ENCODE assay signal across 9 cellular contexts in the genomic region with DNA sequence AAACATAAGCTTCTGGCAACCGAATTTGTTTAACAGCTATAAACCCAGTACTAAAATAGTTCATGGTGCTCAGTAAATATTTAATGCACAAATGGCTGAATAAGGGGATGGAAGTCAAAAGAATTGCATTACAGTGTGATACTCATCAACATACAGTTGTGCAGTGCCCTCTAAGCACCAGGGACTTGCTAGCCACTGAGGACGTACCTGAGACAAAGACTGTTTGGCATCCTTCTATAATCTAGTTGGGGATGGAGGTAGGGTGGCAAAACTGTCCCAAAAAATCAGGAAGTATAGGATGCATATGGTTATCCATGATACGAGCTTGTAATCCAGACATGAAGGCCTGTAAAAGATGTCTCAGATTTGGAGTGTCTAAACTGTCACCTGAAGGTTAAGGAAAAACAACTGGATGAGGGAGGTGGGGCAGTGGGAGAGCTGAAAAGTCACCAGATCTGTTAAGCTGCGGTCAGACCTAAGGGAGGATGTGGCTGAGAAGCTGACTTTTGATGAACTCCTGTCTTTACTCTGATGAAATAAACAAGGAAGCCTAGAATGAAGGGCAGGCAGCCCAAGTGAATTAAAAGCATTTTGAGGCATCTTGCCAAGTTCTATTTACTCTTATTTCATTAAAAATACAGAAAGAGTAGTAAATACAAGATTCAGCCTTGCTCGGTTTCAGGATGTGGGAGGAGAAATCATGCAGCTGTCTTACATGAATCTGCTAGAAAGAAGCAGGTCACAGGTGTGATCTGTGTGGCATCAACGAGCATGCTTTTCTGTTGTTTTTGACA. TPM values are rescaled to one million over a fixed set of nuclear protein-coding genes. Genes with fewer than 3 reads are reported as not detected.
DNase-seq lines count a peak whose midpoint lies in the region; ATAC-seq and TF ChIP-seq lines count a peak whose summit lies in the region.
"Had no signal": no experiment of that assay in that cellular context is flagged by ENCODE, and none has a peak within 500 bp of the region (broad histone marks: within the 10 kb centered on the region; RNA-seq: fewer than 3 reads in every experiment).

No MANE protein-coding gene starts in this region.

- no peak overlapping the region for H2AK5ac ChIP-seq in mesenchymal stem cell (ENCODE audit: low read length, severe bottlenecking)

- H3K36me3 ChIP-seq in BLaER1 = peaks cover 20% of the 10 kb centered on the region
- H3K36me3 ChIP-seq in mesenchymal stem cell (ENCODE audit: control insufficient read depth in 1 of 2, insufficient read depth in 2 of 2, low read depth in 1 of 2, low read length in 2 of 2) = no peaks in the 10 kb centered on the region
- H3K36me3 ChIP-seq: thoracic aorta had no signal

- H4K8ac ChIP-seq in mesenchymal stem cell (ENCODE audit: low read length) = no peak overlapping the region

- H2AFZ ChIP-seq in mesenchymal stem cell (ENCODE audit: low read depth, low read length) = no peak overlapping the region

- peaks cover 23% of the 10 kb centered on the region for H3K4me1 Mint-ChIP-seq in activated T-helper 17 cell treated with anti-CD3 and anti-CD28 coated beads, Interleukin-2, amount 50 U/mL, for 72 hours
- no peaks in the 10 kb centered on the region for H3K4me1 Mint-ChIP-seq in glutamatergic neuron (ENCODE audit: low read depth, unreplicated experiment)

- no peaks in the 10 kb centered on the region for H3K9me3 Mint-ChIP-seq in activated T-helper 17 cell treated with anti-CD3 and anti-CD28 coated beads, Interleukin-2, amount 50 U/mL, for 72 hours
- no peaks in the 10 kb centered on the region for H3K9me3 Mint-ChIP-seq in glutamatergic neuron (ENCODE audit: unreplicated experiment)

- no peaks in the 10 kb centered on the region for H3K27me3 Mint-ChIP-seq in activated T-helper 17 cell treated with anti-CD3 and anti-CD28 coated beads, Interleukin-2, amount 50 U/mL, for 72 hours
- no peaks in the 10 kb centered on the region for H3K27me3 Mint-ChIP-seq in glutamatergic neuron (ENCODE audit: unreplicated experiment)

- H3K27ac Mint-ChIP-seq in activated T-helper 17 cell treated with anti-CD3 and anti-CD28 coated beads, Interleukin-2, amount 50 U/mL, for 72 hours = peak overlapping the region; percentile 19
- no peak overlapping the region for H3K27ac Mint-ChIP-seq in glutamatergic neuron (ENCODE audit: unreplicated experiment)

- peak; percentile 68 for ATAC-seq in GM19455 (IDR thresholded peaks at IDR 0.05; ENCODE audit: unreplicated experiment)
- peak; percentile 69 for ATAC-seq in HG03558 (IDR thresholded peaks at IDR 0.05; ENCODE audit: extremely low read depth, unreplicated experiment)
- peak; percentile 88 for ATAC-seq in activated T-helper 17 cell treated with anti-CD3 and anti-CD28 coated beads, Interleukin-2, amount 50 U/mL, for 72 hours (replicated peaks)

- no peak overlapping the region for H3K14ac ChIP-seq in mesenchymal stem cell (ENCODE audit: low read length in 2 of 2)

- no peaks in the 10 kb centered on the region for H3K79me1 ChIP-seq in mesenchymal stem cell (replicated peaks; ENCODE audit: low read length, poor library complexity, severe bottlenecking)

- H3K4ac ChIP-seq in mesenchymal stem cell (ENCODE audit: low read depth in 1 of 2, low read length in 2 of 2) = no peak overlapping the region

- peak overlapping the region; percentile 64 for H3K4me3 Mint-ChIP-seq in activated T-helper 17 cell treated with anti-CD3 and anti-CD28 coated beads, Interleukin-2, amount 50 U/mL, for 72 hours
- H3K4me3 Mint-ChIP-seq in glutamatergic neuron (ENCODE audit: unreplicated experiment) = no peak overlapping the region

- peaks cover 66% of the 10 kb centered on the region for H3K4me1 ChIP-seq in BLaER1
- no peaks in the 10 kb centered on the region for H3K4me1 ChIP-seq in mesenchymal stem cell (ENCODE audit: control insufficient read depth, insufficient read depth, low read depth, low read length)

- H2BK15ac ChIP-seq in mesenchymal stem cell (ENCODE audit: low read depth, poor library complexity, severe bottlenecking) = no peak overlapping the region

- no peak for DNase-seq in Ammon's horn (ENCODE audit: low spot score)
- DNase-seq in glutamatergic neuron = no peak
- no peak for DNase-seq in COR-L47 (lab: John Stamatoyannopoulos, UW)
- DNase-seq in mesenchymal stem cell = no peak

- H3K18ac ChIP-seq in mesenchymal stem cell (ENCODE audit: low read depth in 1 of 2, low read length in 2 of 2) = no peak overlapping the region

- TF ChIP-seq CTCF in glutamatergic neuron (IDR thresholded peaks at IDR 0.05; ENCODE audit: partially characterized antibody, unreplicated experiment) = no peak

- no peak overlapping the region for H3K23ac ChIP-seq in mesenchymal stem cell (ENCODE audit: low read length in 2 of 2)

- H4K91ac ChIP-seq in mesenchymal stem cell (ENCODE audit: low read length) = no peak overlapping the region

- H3K4me3 ChIP-seq in BLaER1 (peak overlapping the region; percentile 23; the same call in 1 of the 2 replicates), mesenchymal stem cell (ENCODE audit: insufficient read depth in 1 of 2, low read depth in 1 of 2, low read length in 2 of 2) (no peak overlapping the region)
- H3K4me3 ChIP-seq: thoracic aorta had no signal

- peak overlapping the region; percentile 76 for H3K4me2 ChIP-seq in BLaER1
- no peak overlapping the region for H3K4me2 ChIP-seq in mesenchymal stem cell (ENCODE audit: low read length, poor library complexity, severe bottlenecking)

- peaks cover 6% of the 10 kb centered on the region; the same call in 1 of the 2 replicates for H3K9me3 ChIP-seq in BLaER1
- no peaks in the 10 kb centered on the region for H3K9me3 ChIP-seq in mesenchymal stem cell (ENCODE audit: control insufficient read depth, low read length)
- H3K9me3 ChIP-seq: thoracic aorta had no signal

- H3K27ac ChIP-seq in BLaER1 (peak overlapping the region; percentile 85), mesenchymal stem cell (ENCODE audit: low read length, poor library complexity, severe bottlenecking) (no peak overlapping the region)
- H3K27ac ChIP-seq: thoracic aorta had no signal

- no peaks in the 10 kb centered on the region for H3K27me3 ChIP-seq in BLaER1
- no peaks in the 10 kb centered on the region for H3K27me3 ChIP-seq in mesenchymal stem cell (ENCODE audit: control insufficient read depth in 1 of 2, insufficient read depth in 1 of 2, low read length in 2 of 2)

- peak overlapping the region; percentile 36 for H3K9ac ChIP-seq in BLaER1
- H3K9ac ChIP-seq in mesenchymal stem cell (ENCODE audit: low read length) = no peak overlapping the region

- H2BK120ac ChIP-seq in mesenchymal stem cell (ENCODE audit: low read depth, low read length) = no peak overlapping the region

- H2BK12ac ChIP-seq in mesenchymal stem cell (ENCODE audit: low read length in 2 of 2) = no peak overlapping the region

- no peak overlapping the region for H2BK5ac ChIP-seq in mesenchymal stem cell (ENCODE audit: low read depth, low read length, poor library complexity, severe bottlenecking)

- WGBS in mesenchymal stem cell = 87% methylated on average over 6 of the region's 6 CpGs

- no peaks in the 10 kb centered on the region for H4K20me1 ChIP-seq in BLaER1

- H3K36me3 Mint-ChIP-seq in activated T-helper 17 cell treated with anti-CD3 and anti-CD28 coated beads, Interleukin-2, amount 50 U/mL, for 72 hours (ENCODE audit: low read depth) = no peaks in the 10 kb centered on the region
- no peaks in the 10 kb centered on the region for H3K36me3 Mint-ChIP-seq in glutamatergic neuron (ENCODE audit: unreplicated experiment)

RNA-seq across cellular contexts. Expression of gene CD38, which starts 12.0 kb away (rescaled TPM):
- 1 to 10 TPM; 3.0 to 3.9 TPM for total RNA-seq in activated T-helper 17 cell treated with anti-CD3 and anti-CD28 coated beads, Interleukin-2, amount 50 U/mL, for 72 hours
- 0.37 TPM for total RNA-seq in glutamatergic neuron (ENCODE audit: unreplicated experiment)
- 0.41 TPM for polyA plus RNA-seq in mesenchymal stem cell (2013, experiment 1 of 2)
- polyA plus RNA-seq in mesenchymal stem cell (2013, experiment 2 of 2) = 0.42 TPM
